Comparison of ENCODE assay signal across 23 cellular contexts in the genomic region with DNA sequence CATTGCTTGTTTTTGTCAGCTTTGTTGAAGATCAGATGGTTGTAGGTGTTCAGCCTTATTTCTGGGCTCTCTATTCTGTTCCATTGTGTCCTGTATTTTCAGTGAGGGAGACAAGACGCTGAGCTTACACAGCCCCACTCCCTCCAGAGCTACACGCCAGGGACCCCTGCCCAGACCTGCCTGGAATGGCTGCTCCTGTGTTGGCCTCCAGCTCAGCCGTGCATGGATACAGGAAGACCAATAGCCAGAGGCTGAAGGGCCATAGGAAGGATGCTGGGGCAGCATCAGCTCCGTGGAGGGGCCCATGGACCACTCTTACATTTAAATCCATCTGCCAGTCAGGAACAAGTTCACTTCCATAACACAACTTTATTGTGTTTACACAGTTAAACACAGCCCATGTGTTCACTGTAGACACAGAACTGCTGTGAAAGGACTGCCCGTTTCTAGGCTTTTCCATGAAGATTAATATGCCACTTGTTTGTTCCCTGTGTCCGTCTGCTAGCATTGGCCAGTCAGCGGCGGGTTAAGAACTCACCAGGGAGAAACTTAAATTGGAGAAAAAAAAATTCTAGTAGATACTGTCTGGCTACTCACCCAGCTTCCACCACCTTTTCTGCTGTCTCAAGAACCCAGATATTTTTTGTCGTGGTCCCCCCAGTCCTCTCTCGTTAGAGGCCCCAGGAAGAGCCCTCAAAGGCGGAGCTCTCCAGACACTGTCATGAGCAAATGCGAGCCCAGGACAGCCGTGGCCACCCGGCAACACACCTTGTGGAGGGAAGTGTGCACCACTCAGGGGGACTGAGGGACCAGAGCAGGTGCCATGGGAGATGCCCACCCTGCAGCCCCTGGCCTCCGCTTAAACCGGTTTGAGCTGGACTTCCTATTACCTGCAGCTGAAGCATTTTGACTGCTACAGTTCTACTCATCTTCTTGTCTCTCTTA.
DNase-seq lines count a peak whose midpoint lies in the region; ATAC-seq and TF ChIP-seq lines count a peak whose summit lies in the region.
"Had no signal": no experiment of that assay in that cellular context is flagged by ENCODE, and none has a peak within 500 bp of the region (broad histone marks: within the 10 kb centered on the region; RNA-seq: fewer than 3 reads in every experiment).

No MANE protein-coding gene starts in this region.

- in situ Hi-C loops in IMR-90 (cut with MboI; ENCODE audit: low sequenced_read_pairs), result no loop called here

- H2AK9ac ChIP-seq in IMR-90 (replicated peaks; ENCODE audit: low read depth, low read length, poor library complexity), result peak overlapping the region; percentile 82

- H3K23ac ChIP-seq in IMR-90 (ENCODE audit: low read depth, low read length), result no peak overlapping the region

- H3K27ac ChIP-seq in IMR-90 (ENCODE audit: insufficient read depth, low read length) (no peak overlapping the region), right lobe of liver (no peak overlapping the region)
- H3K27ac ChIP-seq: cardiac muscle cell had no signal

- H4K5ac ChIP-seq in IMR-90 (ENCODE audit: low read depth, low read length), result no peak overlapping the region

- dilution Hi-C loops in IMR-90 (cut with HindIII; ENCODE audit: low sequenced_read_pairs, unreplicated experiment), result no loop called here

- peak overlapping the region; percentile 40; the same call in 1 of the 2 replicates for H2BK120ac ChIP-seq in IMR-90 (ENCODE audit: low read depth, low read length)

- intact Hi-C loops in IMR-90 (cut with micrococcal nuclease), result no loop called here
- intact Hi-C loops in right lobe of liver (cut with DNase I), result no loop called here
- intact Hi-C loops in sciatic nerve (cut with DNase I), result no loop called here
- intact Hi-C loops in activated T-helper 2 cell treated with anti-CD3 and anti-CD28 coated beads, Interferon-gamma antibody, Interleukin-2, Interleukin-4, amounts not matched to agents 10 μg/mL and 5 μg/mL and 100 μg/mL, durations not matched to agents 14 hours and 24 hours and 36 hours (cut with micrococcal nuclease), result loop anchor here (2.0 kb wide), 1 partner anchor 81 kb away; no protein-coding TSS in a partner anchor

- H2AFZ ChIP-seq in IMR-90 (replicated peaks; ENCODE audit: low read length, poor library complexity), result peak overlapping the region; percentile 7
- H2AFZ ChIP-seq: GM23338 had no signal

- no peaks in the 10 kb centered on the region for H4K20me1 ChIP-seq in IMR-90 (ENCODE audit: insufficient read depth, low read length)

- peaks cover 13% of the 10 kb centered on the region for H3K9me3 Mint-ChIP-seq in activated CD4-positive, alpha-beta T cell treated with anti-CD3 and anti-CD28 coated beads, Interleukin-2, amount 10 ng/mL, durations not matched to agents 7 days and 5 days
- peaks cover 5% of the 10 kb centered on the region for H3K9me3 Mint-ChIP-seq in activated T-helper 2 cell treated with anti-CD3 and anti-CD28 coated beads, Interferon-gamma antibody, Interleukin-2, Interleukin-4, amounts not matched to agents 10 μg/mL and 5 μg/mL and 100 μg/mL, durations not matched to agents 14 hours and 24 hours and 36 hours
- H3K9me3 Mint-ChIP-seq: dendritic cell treated with granulocyte-macrophage colony-stimulating factor and Interleukin-4, amounts not matched to agents 40 ng/mL and 50 ng/mL, for 4 days had no signal

- H3K4me3 ChIP-seq in IMR-90 (ENCODE audit: insufficient read depth, low read depth, low read length), result no peak overlapping the region
- no peak overlapping the region for H3K4me3 ChIP-seq in right lobe of liver
- H3K4me3 ChIP-seq in BE2C (ENCODE audit: low read depth, low read length), result no peak overlapping the region
- H3K4me3 ChIP-seq: cardiac muscle cell, GM23338, stomach had no signal

- no TSS peak for BruUV-seq in IMR-90 (replicated peaks; lab: Mats Ljungman, UMichigan)

- H3K4ac ChIP-seq in IMR-90 (ENCODE audit: low read depth, low read length), result peak overlapping the region; percentile 50; the same call in 1 of the 2 replicates

- H3K4me2 ChIP-seq in IMR-90 (ENCODE audit: low read depth, low read length), result no peak overlapping the region
- H3K4me2 ChIP-seq: GM23338 had no signal

- H3K9ac ChIP-seq in IMR-90 (ENCODE audit: low read depth, low read length), result no peak overlapping the region

- H3K4me3 Mint-ChIP-seq in activated CD4-positive, alpha-beta T cell treated with anti-CD3 and anti-CD28 coated beads, Interleukin-2, amount 10 ng/mL, durations not matched to agents 7 days and 5 days, result no peak overlapping the region
- H3K4me3 Mint-ChIP-seq in activated T-helper 2 cell treated with anti-CD3 and anti-CD28 coated beads, Interferon-gamma antibody, Interleukin-2, Interleukin-4, amounts not matched to agents 10 μg/mL and 5 μg/mL and 100 μg/mL, durations not matched to agents 14 hours and 24 hours and 36 hours (ENCODE audit: low read depth), result no peak overlapping the region
- H3K4me3 Mint-ChIP-seq: dendritic cell treated with granulocyte-macrophage colony-stimulating factor and Interleukin-4, amounts not matched to agents 40 ng/mL and 50 ng/mL, for 4 days; GM23338; type B pancreatic cell had no signal

- no peak overlapping the region for H4K91ac ChIP-seq in IMR-90 (ENCODE audit: insufficient read depth, low read depth, low read length)

- peaks cover 2% of the 10 kb centered on the region for H3K27me3 Mint-ChIP-seq in activated CD4-positive, alpha-beta T cell treated with anti-CD3 and anti-CD28 coated beads, Interleukin-2, amount 10 ng/mL, durations not matched to agents 7 days and 5 days
- no peaks in the 10 kb centered on the region for H3K27me3 Mint-ChIP-seq in activated T-helper 2 cell treated with anti-CD3 and anti-CD28 coated beads, Interferon-gamma antibody, Interleukin-2, Interleukin-4, amounts not matched to agents 10 μg/mL and 5 μg/mL and 100 μg/mL, durations not matched to agents 14 hours and 24 hours and 36 hours (ENCODE audit: low read depth)
- H3K27me3 Mint-ChIP-seq: type B pancreatic cell had no signal

- no peak for ATAC-seq in IMR-90 (ENCODE audit: low read depth)
- no peak for ATAC-seq in right lobe of liver
- ATAC-seq in sciatic nerve, result no peak
- ATAC-seq: GM23338 had no signal

- H3K56ac ChIP-seq in IMR-90 (ENCODE audit: extremely low read depth, insufficient read depth, low read length), result no peak overlapping the region

- H3K79me1 ChIP-seq in IMR-90 (ENCODE audit: low read depth in 1 of 2, low read length in 2 of 2), result no peaks in the 10 kb centered on the region

- H3K36me3 ChIP-seq in IMR-90 (ENCODE audit: control insufficient read depth, insufficient read depth, low read length), result no peaks in the 10 kb centered on the region
- H3K36me3 ChIP-seq in right lobe of liver, result no peaks in the 10 kb centered on the region
- no peaks in the 10 kb centered on the region for H3K36me3 ChIP-seq in BE2C
- H3K36me3 ChIP-seq: cardiac muscle cell, stomach had no signal

- TF ChIP-seq CTCF in IMR-90 (conservative IDR thresholded peaks at IDR 0.05; ENCODE audit: low read depth, low read length) (no peak), right lobe of liver (IDR thresholded peaks at IDR 0.05) (no peak), BE2C (IDR thresholded peaks at IDR 0.05; ENCODE audit: low read depth, low read length) (no peak)

- H3K36me3 Mint-ChIP-seq in activated CD4-positive, alpha-beta T cell treated with anti-CD3 and anti-CD28 coated beads, Interleukin-2, amount 10 ng/mL, durations not matched to agents 7 days and 5 days (ENCODE audit: low read depth), result peaks cover 26% of the 10 kb centered on the region
- H3K36me3 Mint-ChIP-seq in activated T-helper 2 cell treated with anti-CD3 and anti-CD28 coated beads, Interferon-gamma antibody, Interleukin-2, Interleukin-4, amounts not matched to agents 10 μg/mL and 5 μg/mL and 100 μg/mL, durations not matched to agents 14 hours and 24 hours and 36 hours (ENCODE audit: low read depth), result peaks cover 4% of the 10 kb centered on the region
- H3K36me3 Mint-ChIP-seq: type B pancreatic cell had no signal

- peaks cover 13% of the 10 kb centered on the region for H3K4me1 ChIP-seq in IMR-90 (ENCODE audit: control insufficient read depth, insufficient read depth, low read length)
- H3K4me1 ChIP-seq in right lobe of liver, result no peaks in the 10 kb centered on the region
- H3K4me1 ChIP-seq in BE2C, result peaks cover 9% of the 10 kb centered on the region; the same call in 1 of the 2 replicates

- peaks cover 19% of the 10 kb centered on the region for H3K9me1 ChIP-seq in IMR-90 (ENCODE audit: insufficient read depth, low read length)

- peak overlapping the region; percentile 83; the same call in 1 of the 2 replicates for H2AK5ac ChIP-seq in IMR-90 (ENCODE audit: low read depth, low read length)

- WGBS in IMR-90 (ENCODE audit: extremely low coverage in 2 of 2, insufficient read length in 1 of 2), 2 experiments, result 87% methylated on average over 6 of the region's 16 CpGs; no CpG with 5 or more reads in 1 of the 2 experiments
- 88% methylated on average over 13 of the region's 16 CpGs for WGBS in right lobe of liver (ENCODE audit: insufficient coverage, low coverage, low lambda C conversion rate, missing lambda C conversion rate)

- POLR2A ChIA-PET in activated CD4-positive, alpha-beta T cell treated with anti-CD3 and anti-CD28 coated beads, Interleukin-2, amount 10 ng/mL, durations not matched to agents 7 days and 5 days (lab: Charles Lee), result no interaction called here
- POLR2A ChIA-PET in IMR-90 (lab: Charles Lee; ENCODE audit: unreplicated experiment), result no interaction called here

- H3K27ac Mint-ChIP-seq in activated CD4-positive, alpha-beta T cell treated with anti-CD3 and anti-CD28 coated beads, Interleukin-2, amount 10 ng/mL, durations not matched to agents 7 days and 5 days, result peak overlapping the region; percentile 61
- H3K27ac Mint-ChIP-seq in activated T-helper 2 cell treated with anti-CD3 and anti-CD28 coated beads, Interferon-gamma antibody, Interleukin-2, Interleukin-4, amounts not matched to agents 10 μg/mL and 5 μg/mL and 100 μg/mL, durations not matched to agents 14 hours and 24 hours and 36 hours, result no peak overlapping the region
- H3K27ac Mint-ChIP-seq: GM23338, type B pancreatic cell had no signal

- H3K9me3 ChIP-seq in IMR-90 (ENCODE audit: control insufficient read depth, insufficient read depth, low read length), result no peaks in the 10 kb centered on the region
- no peaks in the 10 kb centered on the region for H3K9me3 ChIP-seq in right lobe of liver
- H3K9me3 ChIP-seq in BE2C, result no peaks in the 10 kb centered on the region
- H3K9me3 ChIP-seq: stomach had no signal

- H2BK20ac ChIP-seq in IMR-90 (ENCODE audit: low read depth, low read length), result peak overlapping the region; percentile 80; the same call in 1 of the 2 replicates

- H4K8ac ChIP-seq in IMR-90 (ENCODE audit: low read depth in 2 of 2, low read length in 2 of 2), result peak overlapping the region in 1 of 2 experiments; percentile 37; a peak in 1 of 4 replicates

- CTCF ChIA-PET in activated CD4-positive, alpha-beta T cell treated with anti-CD3 and anti-CD28 coated beads, Interleukin-2, amount 10 ng/mL, durations not matched to agents 7 days and 5 days (lab: Charles Lee), result interaction anchor here (0.9 kb wide), 1 partner anchor 9 kb away, joined by 3 read pairs; no protein-coding TSS in a partner anchor
- CTCF ChIA-PET in IMR-90 (lab: Yijun Ruan, JAX), result no interaction called here

- H3K14ac ChIP-seq in IMR-90 (replicated peaks; ENCODE audit: low read depth, low read length), result peak overlapping the region; percentile 51

- H3K27me3 ChIP-seq in IMR-90 (ENCODE audit: control insufficient read depth, insufficient read depth, low read length) (no peaks in the 10 kb centered on the region), right lobe of liver (no peaks in the 10 kb centered on the region), BE2C (no peaks in the 10 kb centered on the region)
- H3K27me3 ChIP-seq: cardiac muscle cell, stomach had no signal

- peaks cover 59% of the 10 kb centered on the region for H3K4me1 Mint-ChIP-seq in activated CD4-positive, alpha-beta T cell treated with anti-CD3 and anti-CD28 coated beads, Interleukin-2, amount 10 ng/mL, durations not matched to agents 7 days and 5 days
- H3K4me1 Mint-ChIP-seq in activated T-helper 2 cell treated with anti-CD3 and anti-CD28 coated beads, Interferon-gamma antibody, Interleukin-2, Interleukin-4, amounts not matched to agents 10 μg/mL and 5 μg/mL and 100 μg/mL, durations not matched to agents 14 hours and 24 hours and 36 hours (ENCODE audit: low read depth), result peaks cover 38% of the 10 kb centered on the region

- H2BK5ac ChIP-seq in IMR-90 (ENCODE audit: low read depth, low read length, poor library complexity, severe bottlenecking), result no peak overlapping the region

- DNase-seq in activated CD4-positive, alpha-beta T cell treated with anti-CD3 and anti-CD28 coated beads, Interleukin-2, amount 10 ng/mL, durations not matched to agents 7 days and 5 days, result no peak
- DNase-seq in activated CD4-positive, alpha-beta T cell treated with anti-CD3 and anti-CD28 coated beads, Interleukin-2, amount 50 U/mL, for 4 hours, result no peak
- DNase-seq in IMR-90 (no peak), right lobe of liver (peak in 2 of 3 donors; percentile 36 to 40), sciatic nerve (ENCODE audit: low spot score) (peak; percentile 50), GM19240 (ENCODE audit: insufficient read length, low spot score) (no peak), BE2C (no peak)
- no peak for DNase-seq in activated T-helper 2 cell treated with anti-CD3 and anti-CD28 coated beads, Interferon-gamma antibody, Interleukin-2, Interleukin-4, amounts not matched to agents 10 μg/mL and 5 μg/mL and 100 μg/mL, durations not matched to agents 14 hours and 24 hours and 36 hours (ENCODE audit: low spot score)
- DNase-seq: activated CD4-positive, alpha-beta T cell treated with anti-CD3 and anti-CD28 coated beads for 1 hour; activated gamma-delta T cell treated with Interleukin-2 at 50 U/mL for 16 hours; AML-193; COR-L47; NCI-H1048; NCI-H187; NCI-H69; nucleus accumbens; stimulated activated CD4-positive, alpha-beta T cell treated with anti-CD3 and anti-CD28 coated beads, Interleukin-12 subunit alpha, Interleukin-12 subunit beta, amount 100 ng/mL, for 4 hours; stimulated activated CD4-positive, alpha-beta T cell treated with anti-CD3 and anti-CD28 coated beads, Interleukin-4, amount 100 ng/mL, for 4 hours; stomach had no signal

- TF ChIP-seq RAD21 in IMR-90 (IDR thresholded peaks at IDR 0.05; ENCODE audit: low read length), result no peak

- TF ChIP-seq POLR2A in IMR-90 (IDR thresholded peaks at IDR 0.05; ENCODE audit: low read depth, low read length) (no peak), right lobe of liver (IDR thresholded peaks at IDR 0.05) (no peak)

- no peak overlapping the region for H3K18ac ChIP-seq in IMR-90 (ENCODE audit: low read depth, low read length)

- H2BK15ac ChIP-seq in IMR-90 (ENCODE audit: low read depth, low read length), result peak overlapping the region; percentile 75; the same call in 1 of the 3 replicates

Comparison
In these comparisons a context has a peak if more than half of its experiments do, and no peak if none do; other contexts are left out.
1. DNase-seq: peak in right lobe of liver (2 of 3) and sciatic nerve (single experiment); none in activated CD4-positive, alpha-beta T cell treated with anti-CD3 and anti-CD28 coated beads, Interleukin-2, amount 10 ng/mL, durations not matched to agents 7 days and 5 days (single experiment), activated CD4-positive, alpha-beta T cell treated with anti-CD3 and anti-CD28 coated beads, Interleukin-2, amount 50 U/mL, for 4 hours (0 of 2), IMR-90 (single experiment), GM19240 (single experiment), activated T-helper 2 cell treated with anti-CD3 and anti-CD28 coated beads, Interferon-gamma antibody, Interleukin-2, Interleukin-4, amounts not matched to agents 10 μg/mL and 5 μg/mL and 100 μg/mL, durations not matched to agents 14 hours and 24 hours and 36 hours (single experiment) and BE2C (single experiment).